ENCODE assay signal across 1 cellular context in the genomic region with DNA sequence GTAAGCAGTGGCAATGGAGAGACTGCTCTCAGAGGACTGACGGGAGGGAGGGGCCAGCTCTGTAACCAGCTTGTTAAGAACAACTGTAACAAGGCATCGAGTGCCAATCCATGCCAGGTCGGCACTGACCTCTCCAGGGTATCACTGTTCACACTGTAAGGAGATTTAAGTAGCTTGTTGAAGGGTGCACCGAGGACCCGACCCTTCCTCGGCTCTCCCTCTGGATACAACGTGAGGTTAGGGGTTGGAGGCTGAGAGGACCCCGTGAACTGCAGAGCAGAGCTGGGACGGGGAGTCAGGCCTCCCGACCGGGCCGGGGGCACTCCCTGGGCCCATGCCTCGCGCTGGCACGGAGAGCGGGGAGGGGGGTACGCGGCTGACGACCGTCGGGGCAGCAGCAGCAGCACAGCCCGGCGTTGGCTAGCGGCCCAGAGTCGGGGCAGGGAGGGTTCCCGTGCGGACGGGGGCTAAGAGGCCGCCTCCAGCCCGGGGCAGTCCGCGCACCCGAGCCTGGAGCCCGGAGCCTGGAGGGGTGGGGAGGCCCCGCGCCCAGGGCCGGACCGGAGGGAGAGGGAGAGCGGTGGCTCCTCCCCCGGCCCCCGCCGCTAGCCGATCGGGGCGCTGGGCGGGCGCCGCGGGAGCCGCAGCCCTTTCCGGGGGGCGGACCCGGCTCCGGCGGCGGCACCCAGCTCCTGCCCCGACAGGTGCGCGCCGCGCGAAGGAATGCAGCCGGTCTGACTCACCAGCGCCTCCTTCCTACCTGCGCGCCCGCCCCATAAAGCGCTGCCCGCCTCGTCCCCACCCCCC.
TF ChIP-seq lines count a peak whose summit lies in the region.

A gene (plus strand): TSS at position 804 of the 807 bp plus-strand sequence. CDS start 3,245 bp downstream, outside the sequence.

TF ChIP-seq in HepG2, 621 proteins besides CTCF, POLR2A, EP300 and RAD21 (continued from another document and continues in another):
- TF ChIP-seq, protein P1, sequence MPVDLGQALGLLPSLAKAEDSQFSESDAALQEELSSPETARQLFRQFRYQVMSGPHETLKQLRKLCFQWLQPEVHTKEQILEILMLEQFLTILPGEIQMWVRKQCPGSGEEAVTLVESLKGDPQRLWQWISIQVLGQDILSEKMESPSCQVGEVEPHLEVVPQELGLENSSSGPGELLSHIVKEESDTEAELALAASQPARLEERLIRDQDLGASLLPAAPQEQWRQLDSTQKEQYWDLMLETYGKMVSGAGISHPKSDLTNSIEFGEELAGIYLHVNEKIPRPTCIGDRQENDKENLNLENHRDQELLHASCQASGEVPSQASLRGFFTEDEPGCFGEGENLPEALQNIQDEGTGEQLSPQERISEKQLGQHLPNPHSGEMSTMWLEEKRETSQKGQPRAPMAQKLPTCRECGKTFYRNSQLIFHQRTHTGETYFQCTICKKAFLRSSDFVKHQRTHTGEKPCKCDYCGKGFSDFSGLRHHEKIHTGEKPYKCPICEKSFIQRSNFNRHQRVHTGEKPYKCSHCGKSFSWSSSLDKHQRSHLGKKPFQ (CRISPR knock-in tag; IDR thresholded peaks at IDR 0.05; ENCODE audit: insufficient replicate concordance): no peak
- TF ChIP-seq JUND (CRISPR knock-in tag; IDR thresholded peaks at IDR 0.05): no peak
- no peak for TF ChIP-seq ZNF33B (CRISPR knock-in tag; IDR thresholded peaks at IDR 0.05)
- no peak for TF ChIP-seq ZSCAN29 (CRISPR knock-in tag; conservative IDR thresholded peaks at IDR 0.05)
- TF ChIP-seq, protein P2, sequence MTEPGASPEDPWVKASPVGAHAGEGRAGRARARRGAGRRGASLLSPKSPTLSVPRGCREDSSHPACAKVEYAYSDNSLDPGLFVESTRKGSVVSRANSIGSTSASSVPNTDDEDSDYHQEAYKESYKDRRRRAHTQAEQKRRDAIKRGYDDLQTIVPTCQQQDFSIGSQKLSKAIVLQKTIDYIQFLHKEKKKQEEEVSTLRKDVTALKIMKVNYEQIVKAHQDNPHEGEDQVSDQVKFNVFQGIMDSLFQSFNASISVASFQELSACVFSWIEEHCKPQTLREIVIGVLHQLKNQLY (CRISPR knock-in tag; IDR thresholded peaks at IDR 0.05): no peak
- TF ChIP-seq, protein P3, sequence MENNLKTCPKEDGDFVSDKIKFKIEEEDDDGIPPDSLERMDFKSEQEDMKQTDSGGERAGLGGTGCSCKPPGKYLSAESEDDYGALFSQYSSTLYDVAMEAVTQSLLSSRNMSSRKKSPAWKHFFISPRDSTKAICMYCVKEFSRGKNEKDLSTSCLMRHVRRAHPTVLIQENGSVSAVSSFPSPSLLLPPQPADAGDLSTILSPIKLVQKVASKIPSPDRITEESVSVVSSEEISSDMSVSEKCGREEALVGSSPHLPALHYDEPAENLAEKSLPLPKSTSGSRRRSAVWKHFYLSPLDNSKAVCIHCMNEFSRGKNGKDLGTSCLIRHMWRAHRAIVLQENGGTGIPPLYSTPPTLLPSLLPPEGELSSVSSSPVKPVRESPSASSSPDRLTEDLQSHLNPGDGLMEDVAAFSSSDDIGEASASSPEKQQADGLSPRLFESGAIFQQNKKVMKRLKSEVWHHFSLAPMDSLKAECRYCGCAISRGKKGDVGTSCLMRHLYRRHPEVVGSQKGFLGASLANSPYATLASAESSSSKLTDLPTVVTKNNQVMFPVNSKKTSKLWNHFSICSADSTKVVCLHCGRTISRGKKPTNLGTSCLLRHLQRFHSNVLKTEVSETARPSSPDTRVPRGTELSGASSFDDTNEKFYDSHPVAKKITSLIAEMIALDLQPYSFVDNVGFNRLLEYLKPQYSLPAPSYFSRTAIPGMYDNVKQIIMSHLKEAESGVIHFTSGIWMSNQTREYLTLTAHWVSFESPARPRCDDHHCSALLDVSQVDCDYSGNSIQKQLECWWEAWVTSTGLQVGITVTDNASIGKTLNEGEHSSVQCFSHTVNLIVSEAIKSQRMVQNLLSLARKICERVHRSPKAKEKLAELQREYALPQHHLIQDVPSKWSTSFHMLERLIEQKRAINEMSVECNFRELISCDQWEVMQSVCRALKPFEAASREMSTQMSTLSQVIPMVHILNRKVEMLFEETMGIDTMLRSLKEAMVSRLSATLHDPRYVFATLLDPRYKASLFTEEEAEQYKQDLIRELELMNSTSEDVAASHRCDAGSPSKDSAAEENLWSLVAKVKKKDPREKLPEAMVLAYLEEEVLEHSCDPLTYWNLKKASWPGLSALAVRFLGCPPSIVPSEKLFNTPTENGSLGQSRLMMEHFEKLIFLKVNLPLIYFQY (CRISPR knock-in tag; IDR thresholded peaks at IDR 0.05; ENCODE audit: borderline replicate concordance): no peak
- TF ChIP-seq, protein P4, sequence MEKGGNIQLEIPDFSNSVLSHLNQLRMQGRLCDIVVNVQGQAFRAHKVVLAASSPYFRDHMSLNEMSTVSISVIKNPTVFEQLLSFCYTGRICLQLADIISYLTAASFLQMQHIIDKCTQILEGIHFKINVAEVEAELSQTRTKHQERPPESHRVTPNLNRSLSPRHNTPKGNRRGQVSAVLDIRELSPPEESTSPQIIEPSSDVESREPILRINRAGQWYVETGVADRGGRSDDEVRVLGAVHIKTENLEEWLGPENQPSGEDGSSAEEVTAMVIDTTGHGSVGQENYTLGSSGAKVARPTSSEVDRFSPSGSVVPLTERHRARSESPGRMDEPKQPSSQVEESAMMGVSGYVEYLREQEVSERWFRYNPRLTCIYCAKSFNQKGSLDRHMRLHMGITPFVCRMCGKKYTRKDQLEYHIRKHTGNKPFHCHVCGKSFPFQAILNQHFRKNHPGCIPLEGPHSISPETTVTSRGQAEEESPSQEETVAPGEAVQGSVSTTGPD (CRISPR knock-in tag; IDR thresholded peaks at IDR 0.05): no peak
- no peak for TF ChIP-seq SOX13 (IDR thresholded peaks at IDR 0.05)
- no peak for TF ChIP-seq SOX13 (CRISPR knock-in tag; conservative IDR thresholded peaks at IDR 0.05 in 1 of 2, IDR thresholded peaks at IDR 0.05 in 1 of 2)
- TF ChIP-seq, protein P5, sequence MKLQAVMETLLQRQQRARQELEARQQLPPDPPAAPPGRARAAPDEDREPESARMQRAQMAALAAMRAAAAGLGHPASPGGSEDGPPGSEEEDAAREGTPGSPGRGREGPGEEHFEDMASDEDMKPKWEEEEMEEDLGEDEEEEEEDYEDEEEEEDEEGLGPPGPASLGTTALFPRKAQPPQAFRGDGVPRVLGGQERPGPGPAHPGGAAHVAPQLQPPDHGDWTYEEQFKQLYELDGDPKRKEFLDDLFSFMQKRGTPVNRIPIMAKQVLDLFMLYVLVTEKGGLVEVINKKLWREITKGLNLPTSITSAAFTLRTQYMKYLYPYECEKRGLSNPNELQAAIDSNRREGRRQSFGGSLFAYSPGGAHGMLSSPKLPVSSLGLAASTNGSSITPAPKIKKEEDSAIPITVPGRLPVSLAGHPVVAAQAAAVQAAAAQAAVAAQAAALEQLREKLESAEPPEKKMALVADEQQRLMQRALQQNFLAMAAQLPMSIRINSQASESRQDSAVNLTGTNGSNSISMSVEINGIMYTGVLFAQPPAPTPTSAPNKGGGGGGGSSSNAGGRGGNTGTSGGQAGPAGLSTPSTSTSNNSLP (IDR thresholded peaks at IDR 0.05; ENCODE audit: low read depth, low read length): no peak
- TF ChIP-seq, protein P6, sequence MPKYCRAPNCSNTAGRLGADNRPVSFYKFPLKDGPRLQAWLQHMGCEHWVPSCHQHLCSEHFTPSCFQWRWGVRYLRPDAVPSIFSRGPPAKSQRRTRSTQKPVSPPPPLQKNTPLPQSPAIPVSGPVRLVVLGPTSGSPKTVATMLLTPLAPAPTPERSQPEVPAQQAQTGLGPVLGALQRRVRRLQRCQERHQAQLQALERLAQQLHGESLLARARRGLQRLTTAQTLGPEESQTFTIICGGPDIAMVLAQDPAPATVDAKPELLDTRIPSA (CRISPR knock-in tag; IDR thresholded peaks at IDR 0.05; ENCODE audit: borderline replicate concordance): no peak
- TF ChIP-seq SIX1 (CRISPR knock-in tag; IDR thresholded peaks at IDR 0.05; ENCODE audit: borderline replicate concordance): no peak
- no peak for TF ChIP-seq FIP1L1 (IDR thresholded peaks at IDR 0.05; ENCODE audit: borderline replicate concordance, insufficient read depth, low read depth, low read length)
- 0 out of 2 replicates have a peak, but pooled peaks have one; percentile 53 for TF ChIP-seq MATR3 (CRISPR knock-in tag; IDR thresholded peaks at IDR 0.05)
- TF ChIP-seq, protein P7, sequence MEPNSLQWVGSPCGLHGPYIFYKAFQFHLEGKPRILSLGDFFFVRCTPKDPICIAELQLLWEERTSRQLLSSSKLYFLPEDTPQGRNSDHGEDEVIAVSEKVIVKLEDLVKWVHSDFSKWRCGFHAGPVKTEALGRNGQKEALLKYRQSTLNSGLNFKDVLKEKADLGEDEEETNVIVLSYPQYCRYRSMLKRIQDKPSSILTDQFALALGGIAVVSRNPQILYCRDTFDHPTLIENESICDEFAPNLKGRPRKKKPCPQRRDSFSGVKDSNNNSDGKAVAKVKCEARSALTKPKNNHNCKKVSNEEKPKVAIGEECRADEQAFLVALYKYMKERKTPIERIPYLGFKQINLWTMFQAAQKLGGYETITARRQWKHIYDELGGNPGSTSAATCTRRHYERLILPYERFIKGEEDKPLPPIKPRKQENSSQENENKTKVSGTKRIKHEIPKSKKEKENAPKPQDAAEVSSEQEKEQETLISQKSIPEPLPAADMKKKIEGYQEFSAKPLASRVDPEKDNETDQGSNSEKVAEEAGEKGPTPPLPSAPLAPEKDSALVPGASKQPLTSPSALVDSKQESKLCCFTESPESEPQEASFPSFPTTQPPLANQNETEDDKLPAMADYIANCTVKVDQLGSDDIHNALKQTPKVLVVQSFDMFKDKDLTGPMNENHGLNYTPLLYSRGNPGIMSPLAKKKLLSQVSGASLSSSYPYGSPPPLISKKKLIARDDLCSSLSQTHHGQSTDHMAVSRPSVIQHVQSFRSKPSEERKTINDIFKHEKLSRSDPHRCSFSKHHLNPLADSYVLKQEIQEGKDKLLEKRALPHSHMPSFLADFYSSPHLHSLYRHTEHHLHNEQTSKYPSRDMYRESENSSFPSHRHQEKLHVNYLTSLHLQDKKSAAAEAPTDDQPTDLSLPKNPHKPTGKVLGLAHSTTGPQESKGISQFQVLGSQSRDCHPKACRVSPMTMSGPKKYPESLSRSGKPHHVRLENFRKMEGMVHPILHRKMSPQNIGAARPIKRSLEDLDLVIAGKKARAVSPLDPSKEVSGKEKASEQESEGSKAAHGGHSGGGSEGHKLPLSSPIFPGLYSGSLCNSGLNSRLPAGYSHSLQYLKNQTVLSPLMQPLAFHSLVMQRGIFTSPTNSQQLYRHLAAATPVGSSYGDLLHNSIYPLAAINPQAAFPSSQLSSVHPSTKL (CRISPR knock-in tag; IDR thresholded peaks at IDR 0.05): no peak
- TF ChIP-seq GATAD2A (CRISPR knock-in tag; IDR thresholded peaks at IDR 0.05): no peak
- TF ChIP-seq NCOR1 (IDR thresholded peaks at IDR 0.05; ENCODE audit: borderline replicate concordance, low read length): no peak
- TF ChIP-seq, protein P8, sequence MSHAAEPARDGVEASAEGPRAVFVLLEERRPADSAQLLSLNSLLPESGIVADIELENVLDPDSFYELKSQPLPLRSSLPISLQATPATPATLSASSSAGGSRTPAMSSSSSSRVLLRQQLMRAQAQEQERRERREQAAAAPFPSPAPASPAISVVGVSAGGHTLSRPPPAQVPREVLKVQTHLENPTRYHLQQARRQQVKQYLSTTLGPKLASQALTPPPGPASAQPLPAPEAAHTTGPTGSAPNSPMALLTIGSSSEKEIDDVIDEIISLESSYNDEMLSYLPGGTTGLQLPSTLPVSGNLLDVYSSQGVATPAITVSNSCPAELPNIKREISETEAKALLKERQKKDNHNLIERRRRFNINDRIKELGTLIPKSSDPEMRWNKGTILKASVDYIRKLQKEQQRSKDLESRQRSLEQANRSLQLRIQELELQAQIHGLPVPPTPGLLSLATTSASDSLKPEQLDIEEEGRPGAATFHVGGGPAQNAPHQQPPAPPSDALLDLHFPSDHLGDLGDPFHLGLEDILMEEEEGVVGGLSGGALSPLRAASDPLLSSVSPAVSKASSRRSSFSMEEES (CRISPR knock-in tag; IDR thresholded peaks at IDR 0.05): no peak
- TF ChIP-seq ZBTB42 (CRISPR knock-in tag; IDR thresholded peaks at IDR 0.05): no peak
- no peak for TF ChIP-seq ZNF775 (CRISPR knock-in tag; IDR thresholded peaks at IDR 0.05; ENCODE audit: borderline replicate concordance)
- peak; percentile 36; the same call in 1 of the 2 replicates for TF ChIP-seq MEIS2 (CRISPR knock-in tag; IDR thresholded peaks at IDR 0.05)
- TF ChIP-seq, protein P9, sequence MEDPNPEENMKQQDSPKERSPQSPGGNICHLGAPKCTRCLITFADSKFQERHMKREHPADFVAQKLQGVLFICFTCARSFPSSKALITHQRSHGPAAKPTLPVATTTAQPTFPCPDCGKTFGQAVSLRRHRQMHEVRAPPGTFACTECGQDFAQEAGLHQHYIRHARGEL (CRISPR knock-in tag; IDR thresholded peaks at IDR 0.05): no peak
- no peak for TF ChIP-seq TOE1 (CRISPR knock-in tag; IDR thresholded peaks at IDR 0.05)
- TF ChIP-seq, protein P10, sequence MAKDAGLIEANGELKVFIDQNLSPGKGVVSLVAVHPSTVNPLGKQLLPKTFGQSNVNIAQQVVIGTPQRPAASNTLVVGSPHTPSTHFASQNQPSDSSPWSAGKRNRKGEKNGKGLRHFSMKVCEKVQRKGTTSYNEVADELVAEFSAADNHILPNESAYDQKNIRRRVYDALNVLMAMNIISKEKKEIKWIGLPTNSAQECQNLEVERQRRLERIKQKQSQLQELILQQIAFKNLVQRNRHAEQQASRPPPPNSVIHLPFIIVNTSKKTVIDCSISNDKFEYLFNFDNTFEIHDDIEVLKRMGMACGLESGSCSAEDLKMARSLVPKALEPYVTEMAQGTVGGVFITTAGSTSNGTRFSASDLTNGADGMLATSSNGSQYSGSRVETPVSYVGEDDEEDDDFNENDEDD (CRISPR knock-in tag; IDR thresholded peaks at IDR 0.05; ENCODE audit: borderline replicate concordance): peak; percentile 42; the same call in 1 of the 2 replicates
- TF ChIP-seq ZNF709 (CRISPR knock-in tag; IDR thresholded peaks at IDR 0.05): no peak
- TF ChIP-seq ZNF564 (CRISPR knock-in tag; IDR thresholded peaks at IDR 0.05): 0 out of 2 replicates have a peak, but pooled peaks have one; percentile 4
- TF ChIP-seq ZNF878 (CRISPR knock-in tag; IDR thresholded peaks at IDR 0.05): no peak
- TF ChIP-seq RARG (CRISPR knock-in tag; IDR thresholded peaks at IDR 0.05; ENCODE audit: low read depth): no peak
- no peak for TF ChIP-seq ZFP90 (CRISPR knock-in tag; IDR thresholded peaks at IDR 0.05; ENCODE audit: borderline replicate concordance)
- TF ChIP-seq, protein P11, sequence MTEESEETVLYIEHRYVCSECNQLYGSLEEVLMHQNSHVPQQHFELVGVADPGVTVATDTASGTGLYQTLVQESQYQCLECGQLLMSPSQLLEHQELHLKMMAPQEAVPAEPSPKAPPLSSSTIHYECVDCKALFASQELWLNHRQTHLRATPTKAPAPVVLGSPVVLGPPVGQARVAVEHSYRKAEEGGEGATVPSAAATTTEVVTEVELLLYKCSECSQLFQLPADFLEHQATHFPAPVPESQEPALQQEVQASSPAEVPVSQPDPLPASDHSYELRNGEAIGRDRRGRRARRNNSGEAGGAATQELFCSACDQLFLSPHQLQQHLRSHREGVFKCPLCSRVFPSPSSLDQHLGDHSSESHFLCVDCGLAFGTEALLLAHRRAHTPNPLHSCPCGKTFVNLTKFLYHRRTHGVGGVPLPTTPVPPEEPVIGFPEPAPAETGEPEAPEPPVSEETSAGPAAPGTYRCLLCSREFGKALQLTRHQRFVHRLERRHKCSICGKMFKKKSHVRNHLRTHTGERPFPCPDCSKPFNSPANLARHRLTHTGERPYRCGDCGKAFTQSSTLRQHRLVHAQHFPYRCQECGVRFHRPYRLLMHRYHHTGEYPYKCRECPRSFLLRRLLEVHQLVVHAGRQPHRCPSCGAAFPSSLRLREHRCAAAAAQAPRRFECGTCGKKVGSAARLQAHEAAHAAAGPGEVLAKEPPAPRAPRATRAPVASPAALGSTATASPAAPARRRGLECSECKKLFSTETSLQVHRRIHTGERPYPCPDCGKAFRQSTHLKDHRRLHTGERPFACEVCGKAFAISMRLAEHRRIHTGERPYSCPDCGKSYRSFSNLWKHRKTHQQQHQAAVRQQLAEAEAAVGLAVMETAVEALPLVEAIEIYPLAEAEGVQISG (CRISPR knock-in tag; IDR thresholded peaks at IDR 0.05): peak; percentile 32; the same call in 1 of the 2 replicates
- TF ChIP-seq ZNF205 (CRISPR knock-in tag; IDR thresholded peaks at IDR 0.05): no peak
- no peak for TF ChIP-seq ZIK1 (CRISPR knock-in tag; IDR thresholded peaks at IDR 0.05; ENCODE audit: borderline replicate concordance, low read depth)
- peak; percentile 58; the same call in 1 of the 2 replicates for TF ChIP-seq ZNF768 (CRISPR knock-in tag; IDR thresholded peaks at IDR 0.05)
